In genomic region chr3:140995881-140996280, GRCh38 we compare ENCODE assay signal across 33 cellular contexts. TPM values are rescaled to one million over a fixed set of nuclear protein-coding genes. Genes with fewer than 3 reads are reported as not detected.
"Had no signal": no experiment of that assay in that cellular context is flagged by ENCODE, and none has a peak within 500 bp of the region (broad histone marks: within the 10 kb centered on the region; RNA-seq: fewer than 3 reads in every experiment).

No MANE protein-coding gene starts in this region.

- ATAC-seq: activated naive CD8-positive, alpha-beta T cell treated with anti-CD3 and anti-CD28 coated beads, Interleukin-2, amount 50 U/mL, for 24 hours; left colon; pancreas; psoas muscle; T-helper 17 cell had no signal

- H3K27ac ChIP-seq: breast epithelium, colonic mucosa, epithelial cell of prostate, esophagus squamous epithelium, neutrophil, pancreas, psoas muscle, suprapubic skin, tibial nerve had no signal

- H3K36me3 ChIP-seq: breast epithelium, colonic mucosa, esophagus squamous epithelium, neutrophil, pancreas, suprapubic skin, tibial nerve had no signal

- H3K4me1 ChIP-seq: breast epithelium, colonic mucosa, esophagus squamous epithelium, pancreas, psoas muscle, suprapubic skin, tibial nerve had no signal

- H3K27me3 ChIP-seq: breast epithelium, colonic mucosa, neutrophil, pancreas, suprapubic skin, tibial nerve had no signal

- H3K9me3 ChIP-seq: breast epithelium, colonic mucosa, esophagus squamous epithelium, neutrophil, pancreas, psoas muscle, suprapubic skin had no signal

- H3K4me3 ChIP-seq: breast epithelium, colonic mucosa, esophagus squamous epithelium, pancreas, psoas muscle, suprapubic skin, tibial nerve had no signal

- DNase-seq: activated CD4-positive, alpha-beta memory T cell treated with anti-CD3 and anti-CD28 coated beads, Interleukin-2, amount 10 ng/mL, durations not matched to agents 7 days and 5 days; activated CD4-positive, alpha-beta T cell treated with anti-CD3 and anti-CD28 coated beads for 1 hour; activated CD4-positive, alpha-beta T cell treated with anti-CD3 and anti-CD28 coated beads, Interleukin-2, amount 10 ng/mL, durations not matched to agents 7 days and 5 days; activated CD8-positive, alpha-beta memory T cell treated with anti-CD3 and anti-CD28 coated beads, Interleukin-2, amount 50 U/mL, for 48 hours; activated gamma-delta T cell; activated naive CD4-positive, alpha-beta T cell treated with anti-CD3 and anti-CD28 coated beads, Interleukin-2, amount 50 U/mL, for 16 hours; activated naive CD8-positive, alpha-beta T cell treated with anti-CD3 and anti-CD28 coated beads, Interleukin-2, amount 50 U/mL, for 24 hours; activated T-cell treated with anti-CD3 and anti-CD28 coated beads, Interleukin-2, amount 50 U/mL, for 24 hours; amygdala; colonic mucosa; effector CD8-positive, alpha-beta T cell; esophagus squamous epithelium; foreskin fibroblast; head of caudate nucleus; hippocampal formation; immature natural killer cell; kidney; left colon; mammary epithelial cell; naive B cell; nephron progenitor cell; psoas muscle; stimulated activated CD4-positive, alpha-beta T cell treated with anti-CD3 and anti-CD28 coated beads, Interleukin-15, amount 100 ng/mL, for 24 hours; stimulated activated CD4-positive, alpha-beta T cell treated with anti-CD3 and anti-CD28 coated beads, Interleukin-2, amount 100 ng/mL, for 24 hours; stimulated activated naive CD4-positive, alpha-beta T cell; T-helper 17 cell; T1000 had no signal

RNA-seq across cellular contexts. Expression of gene SPSB4, which starts 55.3 kb away (rescaled TPM):
- total RNA-seq: activated CD4-positive, alpha-beta memory T cell treated with anti-CD3 and anti-CD28 coated beads, Interleukin-2, amount 10 ng/mL, durations not matched to agents 7 days and 5 days; activated CD4-positive, alpha-beta T cell treated with anti-CD3 and anti-CD28 coated beads, Interleukin-2, amount 10 ng/mL, durations not matched to agents 7 days and 5 days; colonic mucosa; esophagus squamous epithelium; mammary epithelial cell; T-helper 17 cell had no signal
